ENCODE assay signal across 9 cellular contexts in the genomic region with DNA sequence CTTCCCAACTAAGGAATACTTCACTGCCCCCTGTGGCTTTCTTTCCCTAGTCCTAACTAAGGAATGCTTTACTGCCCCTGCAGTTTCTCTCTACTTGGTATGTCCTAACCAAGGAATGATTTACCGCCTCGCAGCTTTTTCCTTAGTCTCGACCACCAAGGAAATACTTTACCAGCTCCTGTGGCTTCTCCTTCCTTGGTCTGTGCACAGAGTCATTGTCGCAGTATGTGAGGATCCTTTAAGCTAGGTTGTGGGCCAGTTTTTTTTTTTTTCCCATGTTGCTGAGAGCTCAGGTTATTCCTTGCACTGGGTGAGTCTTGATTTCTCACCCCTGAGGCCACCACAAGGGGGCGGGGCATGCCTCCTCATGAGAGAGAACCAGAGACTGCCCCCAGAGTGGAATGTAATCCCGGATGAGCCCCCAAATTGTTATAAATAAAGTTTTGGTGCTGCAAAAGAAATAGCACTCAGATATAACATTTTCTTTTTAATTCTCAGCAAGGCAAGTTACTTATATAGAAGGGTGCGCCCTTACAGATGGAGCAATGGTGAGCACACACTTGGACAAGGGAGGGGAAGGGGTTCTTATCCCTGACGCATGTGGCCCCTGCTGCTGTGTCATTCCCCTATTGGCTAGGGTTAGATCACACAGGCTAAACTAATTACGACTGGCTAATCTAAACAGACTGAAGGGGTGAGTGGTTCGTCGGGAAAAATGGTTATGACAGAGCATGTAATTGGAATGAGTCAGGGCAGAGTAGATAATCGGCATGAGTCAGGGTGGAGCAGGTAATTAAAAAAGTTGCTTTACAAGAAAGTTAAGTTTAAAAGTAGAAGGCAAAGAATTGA. TPM values are rescaled to one million over a fixed set of nuclear protein-coding genes. Genes with fewer than 3 reads are reported as not detected.
A peak's percentile ranks its signal among the peaks of the same experiment; 100 is the strongest.
DNase-seq lines count a peak whose midpoint lies in the region; ATAC-seq and TF ChIP-seq lines count a peak whose summit lies in the region.
"Had no signal": no experiment of that assay in that cellular context is flagged by ENCODE, and none has a peak within 500 bp of the region (broad histone marks: within the 10 kb centered on the region; RNA-seq: fewer than 3 reads in every experiment).

No MANE protein-coding gene starts in this region.

- peak overlapping the region; percentile 87 for H2AFZ ChIP-seq in HCT116 (ENCODE audit: low read depth, low read length, poor library complexity, severe bottlenecking)

- H3K79me2 ChIP-seq in HCT116 (ENCODE audit: insufficient read depth, low read length), result no peaks in the 10 kb centered on the region

- H3K27ac ChIP-seq in HCT116 (ENCODE audit: low read depth, low read length) (peak overlapping the region; percentile 46), lower lobe of right lung (no peak overlapping the region)

- H3K27me3 ChIP-seq in HCT116 (ENCODE audit: insufficient read depth, low read length) (no peaks in the 10 kb centered on the region), lower lobe of right lung (ENCODE audit: low read depth) (no peaks in the 10 kb centered on the region)

- peaks cover 13 to 29% of the 10 kb centered on the region in 2 experiments for H3K4me1 ChIP-seq in HCT116 (ENCODE audit: control insufficient read depth in 1 of 2, insufficient read depth in 2 of 2, low read length in 2 of 2)
- H3K4me1 ChIP-seq in lower lobe of right lung, result no peaks in the 10 kb centered on the region

- TF ChIP-seq POLR2A in HCT116 (IDR thresholded peaks at IDR 0.05; ENCODE audit: borderline replicate concordance, extremely low read depth, insufficient read depth, insufficient read length), result no peak

- TF ChIP-seq CTCF in HCT116 (IDR thresholded peaks at IDR 0.05 in 2 of 3, conservative IDR thresholded peaks at IDR 0.05 in 1 of 3; ENCODE audit: borderline replicate concordance in 1 of 3, insufficient read depth in 1 of 3, low read depth in 2 of 3, low read length in 2 of 3) (peak; percentile 56 to 71 (median 70); a peak in 5 of 6 replicates), lower lobe of right lung (IDR thresholded peaks at IDR 0.05) (no peak)

- peak; percentile 79 for TF ChIP-seq RAD21 in HCT116 (IDR thresholded peaks at IDR 0.05; ENCODE audit: low read depth)

- POLR2A ChIA-PET in HCT116 (lab: Charles Lee), result interaction anchor here (0.7 to 1.6 kb wide), 4 partner anchors 8 to 55 kb away, joined by 3 to 5 read pairs (median 4); partner anchors contain the start of gene NDUFB4

- peak overlapping the region; percentile 60 for H3K9ac ChIP-seq in HCT116 (ENCODE audit: low read length)

- no peaks in the 10 kb centered on the region for H3K9me3 ChIP-seq in HCT116 (ENCODE audit: control insufficient read depth in 1 of 2, insufficient read depth in 1 of 2, low read depth in 1 of 2, low read length in 2 of 2)
- peaks cover 14% of the 10 kb centered on the region for H3K9me3 ChIP-seq in lower lobe of right lung

- RAD21 ChIA-PET in HCT116 (lab: Charles Lee; ENCODE audit: low non-redundant PET in 1 of 2, low total read pairs in 2 of 2, uncharacterized antibody in 2 of 2, unreplicated experiment in 2 of 2), result interaction anchor here in 1 of 2 experiments (1.1 kb wide), 1 partner anchor 172 kb away, joined by 3 read pairs; no protein-coding TSS in a partner anchor

- H3K36me3 ChIP-seq in HCT116 (ENCODE audit: control insufficient read depth in 1 of 2, insufficient read depth in 2 of 2, low read length in 2 of 2) (no peaks in the 10 kb centered on the region), lower lobe of right lung (no peaks in the 10 kb centered on the region)

- TSS peak; percentile 98 for BruUV-seq in HCT116 (replicated peaks; lab: Mats Ljungman, UMichigan)

- ATAC-seq in HCT116, result peak; percentile 85
- ATAC-seq in lower lobe of right lung, result no peak
- no peak for ATAC-seq in HG03159 (IDR thresholded peaks at IDR 0.05; ENCODE audit: unreplicated experiment)
- ATAC-seq in HG03432 (IDR thresholded peaks at IDR 0.05; ENCODE audit: unreplicated experiment), result no peak

- no peaks in the 10 kb centered on the region for H4K20me1 ChIP-seq in HCT116 (ENCODE audit: insufficient read depth)

- DNase-seq in COLO668 (lab: John Stamatoyannopoulos, UW; ENCODE audit: unreplicated experiment), result peak; percentile 4
- peak; percentile 93 for DNase-seq in HCT116 (ENCODE audit: low read depth, low spot score)
- peak; percentile 31 for DNase-seq in SK-N-DZ (ENCODE audit: low spot score)
- DNase-seq in glomerular visceral epithelial cell (ENCODE audit: extremely low spot score), result peak; percentile 15
- no peak for DNase-seq in lower lobe of right lung
- DNase-seq in activated CD8-positive, alpha-beta memory T cell treated with anti-CD3 and anti-CD28 coated beads for 24 hours, result no peak
- DNase-seq: NCI-H1417 treated with DMSO at 0.1 percent for 48 hours had no signal

- CTCF ChIA-PET in HCT116 (lab: Charles Lee), result interaction anchor here (0.5 to 1.2 kb wide), 9 partner anchors 9 to 642 kb away, joined by 3 to 6 read pairs (median 3); partner anchors contain the start of gene NDUFB4

- peak overlapping the region; percentile 78 for H3K4me2 ChIP-seq in HCT116 (ENCODE audit: low read length)

- no peaks in the 10 kb centered on the region for H3K9me2 ChIP-seq in HCT116 (ENCODE audit: insufficient read depth)

- peak overlapping the region; percentile 43 to 49 for H3K4me3 ChIP-seq in HCT116 (replicated peaks in 1 of 2; ENCODE audit: low read depth in 1 of 2, low read length in 2 of 2)
- no peak overlapping the region for H3K4me3 ChIP-seq in lower lobe of right lung

- intact Hi-C loops in HCT116 (cut with micrococcal nuclease), result loop anchor here (1.0 to 2.0 kb wide), 2 partner anchors 120 to 172 kb away; partner anchors contain the start of genes GTF2E1 and RABL3
- intact Hi-C loops in lower lobe of right lung (cut with DNase I), result no loop called here

TF ChIP-seq in HCT116, 20 proteins besides CTCF, POLR2A, EP300 and RAD21:
- no peak for TF ChIP-seq SIN3A (IDR thresholded peaks at IDR 0.05; ENCODE audit: low read depth)
- peak; percentile 83 for TF ChIP-seq FOSL1 (IDR thresholded peaks at IDR 0.05; ENCODE audit: low read depth)
- peak; percentile 78 for TF ChIP-seq JUND (IDR thresholded peaks at IDR 0.05)
- no peak for TF ChIP-seq TCF7L2 (IDR thresholded peaks at IDR 0.05; ENCODE audit: borderline replicate concordance, extremely low read depth, insufficient read depth, insufficient read length)
- peak; percentile 30; the same call in 1 of the 2 replicates for TF ChIP-seq MAX (IDR thresholded peaks at IDR 0.05)
- peak; percentile 42; the same call in 1 of the 2 replicates for TF ChIP-seq CBX3 (IDR thresholded peaks at IDR 0.05; ENCODE audit: low read depth)
- peak; percentile 66 for TF ChIP-seq SP1 (IDR thresholded peaks at IDR 0.05; ENCODE audit: low read depth)
- TF ChIP-seq CEBPB (IDR thresholded peaks at IDR 0.05; ENCODE audit: low read depth), result peak; percentile 63; the same call in 1 of the 2 replicates
- no peak for TF ChIP-seq ZNF274 (IDR thresholded peaks at IDR 0.05; ENCODE audit: low read depth, low read length)

RNA-seq across cellular contexts. Expression of gene NDUFB4, which starts 27.0 kb away (rescaled TPM):
- 161 TPM for total RNA-seq in HCT116 (2021; ENCODE audit: unreplicated experiment)
- 201 and 229 TPM in 2 replicates for polyA plus RNA-seq in HCT116 (2012)
- 123 and 141 TPM in 2 replicates for polyA plus RNA-seq in SK-N-DZ (2014; cell fraction: cytosol; rRNA removed)
- polyA plus RNA-seq in SK-N-DZ (2014; cell fraction: nucleus; rRNA removed), result 116 and 119 TPM in 2 replicates
- 100 TPM for total RNA-seq in lower lobe of right lung

RNA-seq across cellular contexts. Expression of gene HGD, which starts 58.9 kb away (rescaled TPM):
- total RNA-seq in HCT116 (2021; ENCODE audit: unreplicated experiment) (0.59 TPM), lower lobe of right lung (1.7 TPM)
- 0.30 and 0.69 TPM in 2 replicates for polyA plus RNA-seq in HCT116 (2012)
- not detected in 2 replicates for polyA plus RNA-seq in SK-N-DZ (2014; cell fraction: cytosol; rRNA removed)
- polyA plus RNA-seq in SK-N-DZ (2014; cell fraction: nucleus; rRNA removed), result not detected in 2 replicates

Comparison
In these comparisons a context has a peak if more than half of its experiments do, and no peak if none do; other contexts are left out.
1. DNase-seq: peak in COLO668 (single experiment), HCT116 (single experiment), SK-N-DZ (single experiment) and glomerular visceral epithelial cell (single experiment); none in lower lobe of right lung (single experiment) and activated CD8-positive, alpha-beta memory T cell treated with anti-CD3 and anti-CD28 coated beads for 24 hours (single experiment).